1 cellular context compared by ENCODE assay signal in genomic region chr3:52798978-52799476, GRCh38.
TF ChIP-seq lines count a peak whose summit lies in the region.

No MANE protein-coding gene starts in this region.

TF ChIP-seq in GM12878, 131 proteins besides CTCF, POLR2A, EP300 and RAD21:
- TF ChIP-seq ZNF24 (IDR thresholded peaks at IDR 0.05) (no peak), SRF (IDR thresholded peaks at IDR 0.05; ENCODE audit: low read depth in 2 of 2, low read length in 2 of 2) (no peak), SMC3 (IDR thresholded peaks at IDR 0.05; ENCODE audit: borderline replicate concordance, low read length) (peak; percentile 33; the same call in 1 of the 2 replicates)
